Comparison of ENCODE assay signal across 3 cellular contexts in the genomic region with DNA sequence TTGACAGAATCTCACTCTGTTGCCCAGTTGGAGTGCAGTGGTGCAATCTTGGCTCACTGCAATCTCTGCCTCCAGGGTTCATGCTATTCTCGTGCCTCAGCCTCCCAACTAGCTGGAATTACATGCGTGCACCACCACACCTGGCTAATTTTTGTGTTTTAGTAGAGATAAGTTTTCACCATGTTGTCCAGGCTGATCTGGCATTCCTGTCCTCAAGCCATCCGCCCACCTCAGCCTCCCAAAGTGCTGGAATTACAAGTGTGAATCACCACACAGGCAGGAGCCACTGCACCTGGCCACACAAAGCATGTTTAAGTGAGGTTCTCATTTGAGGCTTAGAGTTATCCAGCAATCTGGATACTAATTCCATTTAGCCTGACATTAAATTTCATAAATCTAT.
"Had no signal": no experiment of that assay in that cellular context is flagged by ENCODE, and none has a peak within 500 bp of the region (broad histone marks: within the 10 kb centered on the region; RNA-seq: fewer than 3 reads in every experiment).

No MANE protein-coding gene starts in this region.

- DNase-seq: GDM1, GF-D8 had no signal

- H3K4me3 ChIP-seq: GM12878 had no signal

- ATAC-seq: GM12878 had no signal
